In the genomic region with DNA sequence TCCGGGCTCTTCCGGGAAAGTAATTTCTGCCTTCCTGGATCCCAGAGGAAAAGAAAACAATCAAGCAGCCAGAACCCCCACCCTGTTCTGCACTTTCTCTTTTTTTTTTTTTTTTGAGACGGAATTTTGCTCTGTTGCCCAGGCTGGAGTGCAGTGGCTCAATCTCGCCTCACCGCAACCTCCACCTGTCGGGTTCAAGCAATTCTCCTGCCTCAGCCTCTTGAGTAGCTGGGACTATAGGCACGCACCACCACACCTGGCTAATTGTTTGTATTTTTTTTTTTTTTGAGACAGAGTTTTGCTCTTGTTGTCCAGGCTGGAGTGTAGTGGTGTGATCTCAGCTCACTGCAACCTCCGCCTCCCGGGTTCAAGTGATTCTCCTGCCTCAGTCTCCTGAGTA, we compare ENCODE assay signal across 8 cellular contexts.
A peak's percentile ranks its signal among the peaks of the same experiment; 100 is the strongest.
DNase-seq lines count a peak whose midpoint lies in the region; ATAC-seq and TF ChIP-seq lines count a peak whose summit lies in the region.
"Not testable (repeated sequence)": the region's sequence is repeated elsewhere in the genome, so short reads cannot be mapped to it uniquely, and the experiment has no call there.

No MANE protein-coding gene starts in this region.

- intact Hi-C loops in CD4-positive, alpha-beta memory T cell (cut with micrococcal nuclease), result loop anchor here (1.0 to 10.0 kb wide), 6 partner anchors 14 to 108 kb away; a partner anchor contains a TSS
- intact Hi-C loops in lower lobe of right lung (cut with DNase I), result not testable (repeated sequence)

- peaks cover 10% of the 10 kb centered on the region for H3K36me3 ChIP-seq in CD4-positive, alpha-beta memory T cell (ENCODE audit: insufficient read depth, low read length)
- H3K36me3 ChIP-seq in SK-N-MC (ENCODE audit: insufficient read depth, low read length) (peaks cover 21% of the 10 kb centered on the region; the same call in 1 of the 2 replicates), lower lobe of right lung (peaks cover 43% of the 10 kb centered on the region), upper lobe of left lung (peaks cover 0 to 21% (median 9%) of the 10 kb centered on the region in 4 donors)
- H3K36me3 ChIP-seq in effector memory CD4-positive, alpha-beta T cell (ENCODE audit: control insufficient read depth, insufficient read depth, low read length), result peaks cover 22% of the 10 kb centered on the region

- 80 to 90% methylated on average over 9 of the region's 9 CpGs for WGBS in upper lobe of left lung, 2 donors

- CTCF ChIA-PET in CD4-positive, alpha-beta memory T cell (lab: Charles Lee; ENCODE audit: partially characterized antibody), result interaction anchor here (0.8 to 3.2 kb wide), 17 partner anchors 12 to 103 kb away, joined by 3 to 16 read pairs (median 5); no protein-coding TSS in a partner anchor
- CTCF ChIA-PET in activated CD4-positive, alpha-beta memory T cell treated with anti-CD3 and anti-CD28 coated beads, Interleukin-2, amount 10 ng/mL, durations not matched to agents 7 days and 5 days (lab: Charles Lee), result interaction anchor here (0.6 to 1.6 kb wide), 10 partner anchors 12 to 70 kb away, joined by 3 to 7 read pairs (median 4); no protein-coding TSS in a partner anchor
- CTCF ChIA-PET in activated naive CD4-positive, alpha-beta T cell treated with anti-CD3 and anti-CD28 coated beads, Interleukin-2, amount 10 ng/mL, durations not matched to agents 7 days and 5 days (lab: Charles Lee), result interaction anchor here (1.0 to 2.3 kb wide), 6 partner anchors 10 to 336 kb away, joined by 3 to 11 read pairs (median 6); no protein-coding TSS in a partner anchor

- not testable (repeated sequence) for H3K9me3 Mint-ChIP-seq in CD4-positive, alpha-beta memory T cell; activated CD4-positive, alpha-beta memory T cell treated with anti-CD3 and anti-CD28 coated beads, Interleukin-2, amount 10 ng/mL, durations not matched to agents 7 days and 5 days; activated naive CD4-positive, alpha-beta T cell treated with anti-CD3 and anti-CD28 coated beads, Interleukin-2, amount 10 ng/mL, durations not matched to agents 7 days and 5 days

- peak overlapping the region; percentile 95 to 99 (median 99) for H3K27ac Mint-ChIP-seq in CD4-positive, alpha-beta memory T cell
- H3K27ac Mint-ChIP-seq in activated CD4-positive, alpha-beta memory T cell treated with anti-CD3 and anti-CD28 coated beads, Interleukin-2, amount 10 ng/mL, durations not matched to agents 7 days and 5 days, result peak overlapping the region; percentile 90
- peak overlapping the region; percentile 97 for H3K27ac Mint-ChIP-seq in activated naive CD4-positive, alpha-beta T cell treated with anti-CD3 and anti-CD28 coated beads, Interleukin-2, amount 10 ng/mL, durations not matched to agents 7 days and 5 days

- H3K4me3 ChIP-seq in CD4-positive, alpha-beta memory T cell (ENCODE audit: low read length in 2 of 2); SK-N-MC; effector memory CD4-positive, alpha-beta T cell (ENCODE audit: insufficient read depth, low read depth, low read length, poor library complexity, severe bottlenecking); lower lobe of right lung; skin epidermis; upper lobe of left lung: not testable (repeated sequence)

- peaks cover 21 to 35% of the 10 kb centered on the region in 2 donors for H3K36me3 Mint-ChIP-seq in CD4-positive, alpha-beta memory T cell
- H3K36me3 Mint-ChIP-seq in activated CD4-positive, alpha-beta memory T cell treated with anti-CD3 and anti-CD28 coated beads, Interleukin-2, amount 10 ng/mL, durations not matched to agents 7 days and 5 days (ENCODE audit: low read depth), result peaks cover 26% of the 10 kb centered on the region
- peaks cover 45% of the 10 kb centered on the region for H3K36me3 Mint-ChIP-seq in activated naive CD4-positive, alpha-beta T cell treated with anti-CD3 and anti-CD28 coated beads, Interleukin-2, amount 10 ng/mL, durations not matched to agents 7 days and 5 days

- not testable (repeated sequence) for TF ChIP-seq POLR2A in upper lobe of left lung (IDR thresholded peaks at IDR 0.05)

- TF ChIP-seq EP300 in upper lobe of left lung (IDR thresholded peaks at IDR 0.05), result not testable (repeated sequence)

- peak overlapping the region; percentile 89 for H3K27ac ChIP-seq in CD4-positive, alpha-beta memory T cell (ENCODE audit: low read depth, low read length)
- peak overlapping the region; percentile 17; the same call in 1 of the 2 replicates for H3K27ac ChIP-seq in SK-N-MC
- H3K27ac ChIP-seq in effector memory CD4-positive, alpha-beta T cell (ENCODE audit: insufficient read depth, low read length, poor library complexity, severe bottlenecking), result peak overlapping the region; percentile 82
- peak overlapping the region; percentile 73 for H3K27ac ChIP-seq in lower lobe of right lung
- H3K27ac ChIP-seq in skin epidermis, result peak overlapping the region in 14 of 21 experiments; percentile 20 to 95 (median 79)
- peak overlapping the region; percentile 63 to 87 (median 76) for H3K27ac ChIP-seq in upper lobe of left lung

- H3K4me1 ChIP-seq in CD4-positive, alpha-beta memory T cell (ENCODE audit: insufficient read depth, low read length), result peaks cover 53% of the 10 kb centered on the region
- peaks cover 45% of the 10 kb centered on the region for H3K4me1 ChIP-seq in effector memory CD4-positive, alpha-beta T cell (ENCODE audit: control insufficient read depth, insufficient read depth, low read length, poor library complexity, severe bottlenecking)
- H3K4me1 ChIP-seq in lower lobe of right lung (peaks cover 48% of the 10 kb centered on the region), upper lobe of left lung (peaks cover 38 to 49% (median 47%) of the 10 kb centered on the region in 4 donors)

- H3K9ac ChIP-seq in SK-N-MC (ENCODE audit: insufficient read length), result not testable (repeated sequence)

- H3K4me3 Mint-ChIP-seq in CD4-positive, alpha-beta memory T cell, result peak overlapping the region in 4 of 8 donors; percentile 77 to 86 (median 81)
- not testable (repeated sequence) for H3K4me3 Mint-ChIP-seq in activated CD4-positive, alpha-beta memory T cell treated with anti-CD3 and anti-CD28 coated beads, Interleukin-2, amount 10 ng/mL, durations not matched to agents 7 days and 5 days; activated naive CD4-positive, alpha-beta T cell treated with anti-CD3 and anti-CD28 coated beads, Interleukin-2, amount 10 ng/mL, durations not matched to agents 7 days and 5 days

- not testable (repeated sequence) for H3K9me3 ChIP-seq in CD4-positive, alpha-beta memory T cell (ENCODE audit: control insufficient read depth in 1 of 2, low read length in 2 of 2); SK-N-MC (ENCODE audit: low read depth, low read length); effector memory CD4-positive, alpha-beta T cell (ENCODE audit: control insufficient read depth, low read length); lower lobe of right lung; upper lobe of left lung

- POLR2A ChIA-PET in CD4-positive, alpha-beta memory T cell (lab: Charles Lee; ENCODE audit: partially characterized antibody), result interaction anchor here (1.1 to 6.2 kb wide), 17 partner anchors 10 to 90 kb away, joined by 4 to 89 read pairs (median 11); no protein-coding TSS in a partner anchor
- POLR2A ChIA-PET in activated CD4-positive, alpha-beta memory T cell treated with anti-CD3 and anti-CD28 coated beads, Interleukin-2, amount 10 ng/mL, durations not matched to agents 7 days and 5 days (lab: Charles Lee), result interaction anchor here (0.9 to 3.8 kb wide), 12 partner anchors 13 to 300 kb away, joined by 3 to 30 read pairs (median 8); no protein-coding TSS in a partner anchor

- ATAC-seq in lower lobe of right lung; upper lobe of left lung (ENCODE audit: low FRiP score in 2 of 2): not testable (repeated sequence)

- H3K27me3 Mint-ChIP-seq in CD4-positive, alpha-beta memory T cell; activated CD4-positive, alpha-beta memory T cell treated with anti-CD3 and anti-CD28 coated beads, Interleukin-2, amount 10 ng/mL, durations not matched to agents 7 days and 5 days; activated naive CD4-positive, alpha-beta T cell treated with anti-CD3 and anti-CD28 coated beads, Interleukin-2, amount 10 ng/mL, durations not matched to agents 7 days and 5 days: not testable (repeated sequence)

- TF ChIP-seq CTCF in lower lobe of right lung (IDR thresholded peaks at IDR 0.05); upper lobe of left lung (IDR thresholded peaks at IDR 0.05): not testable (repeated sequence)

- H3K4me1 Mint-ChIP-seq in CD4-positive, alpha-beta memory T cell, result peaks cover 34 to 71% (median 52%) of the 10 kb centered on the region in 4 donors
- peaks cover 43% of the 10 kb centered on the region for H3K4me1 Mint-ChIP-seq in activated CD4-positive, alpha-beta memory T cell treated with anti-CD3 and anti-CD28 coated beads, Interleukin-2, amount 10 ng/mL, durations not matched to agents 7 days and 5 days
- peaks cover 51% of the 10 kb centered on the region for H3K4me1 Mint-ChIP-seq in activated naive CD4-positive, alpha-beta T cell treated with anti-CD3 and anti-CD28 coated beads, Interleukin-2, amount 10 ng/mL, durations not matched to agents 7 days and 5 days

- not testable (repeated sequence) for H3K27me3 ChIP-seq in CD4-positive, alpha-beta memory T cell (ENCODE audit: insufficient read depth, low read length); effector memory CD4-positive, alpha-beta T cell (replicated peaks; ENCODE audit: control insufficient read depth, insufficient read depth, low read length, poor library complexity, severe bottlenecking); lower lobe of right lung (ENCODE audit: low read depth); upper lobe of left lung

- DNase-seq in CD4-positive, alpha-beta memory T cell; SK-N-MC (ENCODE audit: low read depth, low spot score); activated CD4-positive, alpha-beta memory T cell treated with anti-CD3 and anti-CD28 coated beads, Interleukin-2, amount 10 ng/mL, durations not matched to agents 7 days and 5 days; activated naive CD4-positive, alpha-beta T cell treated with anti-CD3 and anti-CD28 coated beads, Interleukin-2, amount 10 ng/mL, durations not matched to agents 7 days and 5 days; effector memory CD4-positive, alpha-beta T cell; lower lobe of right lung; upper lobe of left lung: not testable (repeated sequence)

Comparison
In these comparisons a context has a peak if more than half of its experiments do, and no peak if none do; other contexts are left out.
1. H3K27ac ChIP-seq: peak in every context shown above with its lines; median percentile 89 in CD4-positive, alpha-beta memory T cell; 82 in effector memory CD4-positive, alpha-beta T cell; 79 in skin epidermis; 76 in upper lobe of left lung; 73 in lower lobe of right lung; 17 in SK-N-MC.